In genomic region chr19:49498475-49498874, GRCh38 we compare ENCODE assay signal across 1 cellular context.
TF ChIP-seq lines count a peak whose summit lies in the region.

No MANE protein-coding gene starts in this region.

TF ChIP-seq in GM23338, 12 proteins besides CTCF, POLR2A, EP300 and RAD21 (continued from another document):
- TF ChIP-seq, protein P1, sequence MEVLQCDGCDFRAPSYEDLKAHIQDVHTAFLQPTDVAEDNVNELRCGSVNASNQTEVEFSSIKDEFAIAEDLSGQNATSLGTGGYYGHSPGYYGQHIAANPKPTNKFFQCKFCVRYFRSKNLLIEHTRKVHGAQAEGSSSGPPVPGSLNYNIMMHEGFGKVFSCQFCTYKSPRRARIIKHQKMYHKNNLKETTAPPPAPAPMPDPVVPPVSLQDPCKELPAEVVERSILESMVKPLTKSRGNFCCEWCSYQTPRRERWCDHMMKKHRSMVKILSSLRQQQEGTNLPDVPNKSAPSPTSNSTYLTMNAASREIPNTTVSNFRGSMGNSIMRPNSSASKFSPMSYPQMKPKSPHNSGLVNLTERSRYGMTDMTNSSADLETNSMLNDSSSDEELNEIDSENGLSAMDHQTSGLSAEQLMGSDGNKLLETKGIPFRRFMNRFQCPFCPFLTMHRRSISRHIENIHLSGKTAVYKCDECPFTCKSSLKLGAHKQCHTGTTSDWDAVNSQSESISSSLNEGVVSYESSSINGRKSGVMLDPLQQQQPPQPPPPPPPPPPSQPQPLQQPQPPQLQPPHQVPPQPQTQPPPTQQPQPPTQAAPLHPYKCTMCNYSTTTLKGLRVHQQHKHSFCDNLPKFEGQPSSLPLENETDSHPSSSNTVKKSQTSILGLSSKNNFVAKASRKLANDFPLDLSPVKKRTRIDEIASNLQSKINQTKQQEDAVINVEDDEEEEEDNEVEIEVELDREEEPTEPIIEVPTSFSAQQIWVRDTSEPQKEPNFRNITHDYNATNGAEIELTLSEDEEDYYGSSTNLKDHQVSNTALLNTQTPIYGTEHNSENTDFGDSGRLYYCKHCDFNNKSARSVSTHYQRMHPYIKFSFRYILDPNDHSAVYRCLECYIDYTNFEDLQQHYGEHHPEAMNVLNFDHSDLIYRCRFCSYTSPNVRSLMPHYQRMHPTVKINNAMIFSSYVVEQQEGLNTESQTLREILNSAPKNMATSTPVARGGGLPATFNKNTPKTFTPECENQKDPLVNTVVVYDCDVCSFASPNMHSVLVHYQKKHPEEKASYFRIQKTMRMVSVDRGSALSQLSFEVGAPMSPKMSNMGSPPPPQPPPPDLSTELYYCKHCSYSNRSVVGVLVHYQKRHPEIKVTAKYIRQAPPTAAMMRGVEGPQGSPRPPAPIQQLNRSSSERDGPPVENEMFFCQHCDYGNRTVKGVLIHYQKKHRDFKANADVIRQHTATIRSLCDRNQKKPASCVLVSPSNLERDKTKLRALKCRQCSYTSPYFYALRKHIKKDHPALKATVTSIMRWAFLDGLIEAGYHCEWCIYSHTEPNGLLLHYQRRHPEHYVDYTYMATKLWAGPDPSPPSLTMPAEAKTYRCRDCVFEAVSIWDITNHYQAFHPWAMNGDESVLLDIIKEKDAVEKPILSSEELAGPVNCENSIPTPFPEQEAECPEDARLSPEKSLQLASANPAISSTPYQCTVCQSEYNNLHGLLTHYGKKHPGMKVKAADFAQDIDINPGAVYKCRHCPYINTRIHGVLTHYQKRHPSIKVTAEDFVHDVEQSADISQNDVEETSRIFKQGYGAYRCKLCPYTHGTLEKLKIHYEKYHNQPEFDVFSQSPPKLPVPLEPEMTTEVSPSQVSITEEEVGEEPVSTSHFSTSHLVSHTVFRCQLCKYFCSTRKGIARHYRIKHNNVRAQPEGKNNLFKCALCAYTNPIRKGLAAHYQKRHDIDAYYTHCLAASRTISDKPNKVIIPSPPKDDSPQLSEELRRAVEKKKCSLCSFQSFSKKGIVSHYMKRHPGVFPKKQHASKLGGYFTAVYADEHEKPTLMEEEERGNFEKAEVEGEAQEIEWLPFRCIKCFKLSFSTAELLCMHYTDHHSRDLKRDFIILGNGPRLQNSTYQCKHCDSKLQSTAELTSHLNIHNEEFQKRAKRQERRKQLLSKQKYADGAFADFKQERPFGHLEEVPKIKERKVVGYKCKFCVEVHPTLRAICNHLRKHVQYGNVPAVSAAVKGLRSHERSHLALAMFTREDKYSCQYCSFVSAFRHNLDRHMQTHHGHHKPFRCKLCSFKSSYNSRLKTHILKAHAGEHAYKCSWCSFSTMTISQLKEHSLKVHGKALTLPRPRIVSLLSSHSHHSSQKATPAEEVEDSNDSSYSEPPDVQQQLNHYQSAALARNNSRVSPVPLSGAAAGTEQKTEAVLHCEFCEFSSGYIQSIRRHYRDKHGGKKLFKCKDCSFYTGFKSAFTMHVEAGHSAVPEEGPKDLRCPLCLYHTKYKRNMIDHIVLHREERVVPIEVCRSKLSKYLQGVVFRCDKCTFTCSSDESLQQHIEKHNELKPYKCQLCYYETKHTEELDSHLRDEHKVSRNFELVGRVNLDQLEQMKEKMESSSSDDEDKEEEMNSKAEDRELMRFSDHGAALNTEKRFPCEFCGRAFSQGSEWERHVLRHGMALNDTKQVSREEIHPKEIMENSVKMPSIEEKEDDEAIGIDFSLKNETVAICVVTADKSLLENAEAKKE (CRISPR knock-in tag; IDR thresholded peaks at IDR 0.05), result no peak
- TF ChIP-seq, protein P2, sequence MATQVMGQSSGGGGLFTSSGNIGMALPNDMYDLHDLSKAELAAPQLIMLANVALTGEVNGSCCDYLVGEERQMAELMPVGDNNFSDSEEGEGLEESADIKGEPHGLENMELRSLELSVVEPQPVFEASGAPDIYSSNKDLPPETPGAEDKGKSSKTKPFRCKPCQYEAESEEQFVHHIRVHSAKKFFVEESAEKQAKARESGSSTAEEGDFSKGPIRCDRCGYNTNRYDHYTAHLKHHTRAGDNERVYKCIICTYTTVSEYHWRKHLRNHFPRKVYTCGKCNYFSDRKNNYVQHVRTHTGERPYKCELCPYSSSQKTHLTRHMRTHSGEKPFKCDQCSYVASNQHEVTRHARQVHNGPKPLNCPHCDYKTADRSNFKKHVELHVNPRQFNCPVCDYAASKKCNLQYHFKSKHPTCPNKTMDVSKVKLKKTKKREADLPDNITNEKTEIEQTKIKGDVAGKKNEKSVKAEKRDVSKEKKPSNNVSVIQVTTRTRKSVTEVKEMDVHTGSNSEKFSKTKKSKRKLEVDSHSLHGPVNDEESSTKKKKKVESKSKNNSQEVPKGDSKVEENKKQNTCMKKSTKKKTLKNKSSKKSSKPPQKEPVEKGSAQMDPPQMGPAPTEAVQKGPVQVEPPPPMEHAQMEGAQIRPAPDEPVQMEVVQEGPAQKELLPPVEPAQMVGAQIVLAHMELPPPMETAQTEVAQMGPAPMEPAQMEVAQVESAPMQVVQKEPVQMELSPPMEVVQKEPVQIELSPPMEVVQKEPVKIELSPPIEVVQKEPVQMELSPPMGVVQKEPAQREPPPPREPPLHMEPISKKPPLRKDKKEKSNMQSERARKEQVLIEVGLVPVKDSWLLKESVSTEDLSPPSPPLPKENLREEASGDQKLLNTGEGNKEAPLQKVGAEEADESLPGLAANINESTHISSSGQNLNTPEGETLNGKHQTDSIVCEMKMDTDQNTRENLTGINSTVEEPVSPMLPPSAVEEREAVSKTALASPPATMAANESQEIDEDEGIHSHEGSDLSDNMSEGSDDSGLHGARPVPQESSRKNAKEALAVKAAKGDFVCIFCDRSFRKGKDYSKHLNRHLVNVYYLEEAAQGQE (IDR thresholded peaks at IDR 0.05; ENCODE audit: unreplicated experiment), result no peak
